10 cellular contexts compared by ENCODE assay signal in genomic region chr6:38701551-38701950, GRCh38. TPM values are rescaled to one million over a fixed set of nuclear protein-coding genes. Genes with fewer than 3 reads are reported as not detected.
DNase-seq lines count a peak whose midpoint lies in the region; ATAC-seq and TF ChIP-seq lines count a peak whose summit lies in the region.
"Had no signal": no experiment of that assay in that cellular context is flagged by ENCODE, and none has a peak within 500 bp of the region (broad histone marks: within the 10 kb centered on the region; RNA-seq: fewer than 3 reads in every experiment).

No MANE protein-coding gene starts in this region.

- no peak for DNase-seq in activated B cell treated with CpG ODN at 0.5 μM for 24 hours
- peak; percentile 67 to 83 for DNase-seq in foreskin keratinocyte
- no peak for DNase-seq in DMS 273 treated with DMSO at 0.1 percent for 48 hours (lab: John Stamatoyannopoulos, UW)
- no peak for DNase-seq in NCI-H1694 treated with DMSO at 0.1 percent for 48 hours (lab: John Stamatoyannopoulos, UW)

- no peaks in the 10 kb centered on the region for H3K27me3 ChIP-seq in foreskin keratinocyte

- peaks cover 21% of the 10 kb centered on the region for H3K36me3 Mint-ChIP-seq in activated B cell treated with CpG ODN at 0.5 μM for 24 hours (ENCODE audit: low read depth)

- H3K4me3 Mint-ChIP-seq in activated B cell treated with CpG ODN at 0.5 μM for 24 hours: peak overlapping the region; percentile 92

- H3K27ac ChIP-seq in 22Rv1: peak overlapping the region; percentile 84
- no peak overlapping the region for H3K27ac ChIP-seq in foreskin keratinocyte

- H3K4me3 ChIP-seq in GM08714 (ENCODE audit: low read length): peak overlapping the region; percentile 13; the same call in 1 of the 2 replicates

- intact Hi-C loops in activated B cell treated with CpG ODN at 0.5 μM for 24 hours (cut with micrococcal nuclease): no loop called here

- H3K27me3 Mint-ChIP-seq in activated B cell treated with CpG ODN at 0.5 μM for 24 hours: peaks cover 5% of the 10 kb centered on the region

- H3K4me1 ChIP-seq in foreskin keratinocyte: no peaks in the 10 kb centered on the region

- POLR2A ChIA-PET in activated B cell treated with CpG ODN at 0.5 μM for 24 hours (lab: Charles Lee): interaction anchor here (0.6 to 2.1 kb wide), 3 partner anchors 31 to 401 kb away, joined by 3 to 7 read pairs (median 4); no protein-coding TSS in a partner anchor

- no peak overlapping the region for H3K27ac Mint-ChIP-seq in activated B cell treated with CpG ODN at 0.5 μM for 24 hours

- H3K4me1 Mint-ChIP-seq in activated B cell treated with CpG ODN at 0.5 μM for 24 hours: peaks cover 19% of the 10 kb centered on the region

- CTCF ChIA-PET in activated B cell treated with CpG ODN at 0.5 μM for 24 hours (lab: Charles Lee): no interaction called here

- H3K9me3 Mint-ChIP-seq in activated B cell treated with CpG ODN at 0.5 μM for 24 hours: peaks cover 12% of the 10 kb centered on the region

- TF ChIP-seq CTCF in 22Rv1 (IDR thresholded peaks at IDR 0.05): no peak
- no peak for TF ChIP-seq CTCF in activated B cell treated with CpG ODN at 0.5 μM for 24 hours (IDR thresholded peaks at IDR 0.05)
- TF ChIP-seq CTCF in foreskin keratinocyte (conservative IDR thresholded peaks at IDR 0.05): no peak

- ATAC-seq in activated B cell treated with CpG ODN at 0.5 μM for 24 hours (ENCODE audit: low read depth) (no peak), foreskin keratinocyte (peak; percentile 69), HG02970 (IDR thresholded peaks at IDR 0.05; ENCODE audit: low FRiP score, unreplicated experiment) (no peak), HG03280 (IDR thresholded peaks at IDR 0.05; ENCODE audit: unreplicated experiment) (no peak)

RNA-seq across cellular contexts. Expression of gene GLO1, which starts 1.4 kb away (rescaled TPM):
- total RNA-seq in activated B cell treated with CpG ODN at 0.5 μM for 24 hours (52.0 and 52.4 TPM in 2 replicates), foreskin keratinocyte (271 and 277 TPM in 2 replicates)
- polyA plus RNA-seq in foreskin keratinocyte: 191 and 217 TPM in 2 replicates

RNA-seq across cellular contexts. Expression of gene DNAH8, which starts 13.6 kb away (rescaled TPM):
- total RNA-seq in activated B cell treated with CpG ODN at 0.5 μM for 24 hours (1.1 and 2.0 TPM in 2 replicates), foreskin keratinocyte (under 0.01 TPM in 1 of 2 replicates, not detected in the other)
- not detected in 2 replicates for polyA plus RNA-seq in foreskin keratinocyte
- total RNA-seq: Right ventricle myocardium inferior had no signal
- polyA plus RNA-seq: liver had no signal

Comparison
In these comparisons a context has a peak if more than half of its experiments do, and no peak if none do; other contexts are left out.
1. DNase-seq: peak in foreskin keratinocyte (2 of 2); none in activated B cell treated with CpG ODN at 0.5 μM for 24 hours (single experiment), DMS 273 treated with DMSO at 0.1 percent for 48 hours (single experiment) and NCI-H1694 treated with DMSO at 0.1 percent for 48 hours (single experiment).